ENCODE assay signal across 23 cellular contexts in the genomic region with DNA sequence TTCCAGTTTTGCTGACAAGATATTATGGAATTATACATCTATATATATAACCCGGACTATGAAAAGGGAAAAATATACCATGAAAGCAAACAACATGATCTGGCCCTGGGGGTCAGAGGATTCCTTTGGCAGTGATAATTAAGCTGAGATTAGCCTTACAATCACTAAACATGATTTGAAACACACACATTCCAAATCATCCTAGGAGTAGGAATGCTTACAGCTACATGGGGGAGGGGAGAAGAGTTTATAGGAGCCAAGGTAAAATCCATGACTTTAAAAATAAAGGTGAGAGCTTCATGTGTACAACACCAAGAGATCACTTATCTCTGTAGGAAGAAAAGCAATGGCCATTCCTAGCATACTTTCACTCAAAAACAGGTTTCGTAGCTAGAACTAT. TPM values are rescaled to one million over a fixed set of nuclear protein-coding genes. Genes with fewer than 3 reads are reported as not detected.
A peak's percentile ranks its signal among the peaks of the same experiment; 100 is the strongest.
DNase-seq lines count a peak whose midpoint lies in the region; ATAC-seq and TF ChIP-seq lines count a peak whose summit lies in the region.
"Had no signal": no experiment of that assay in that cellular context is flagged by ENCODE, and none has a peak within 500 bp of the region (broad histone marks: within the 10 kb centered on the region; RNA-seq: fewer than 3 reads in every experiment).

No MANE protein-coding gene starts in this region.

- no peaks in the 10 kb centered on the region for H3K9me3 Mint-ChIP-seq in WTC11
- H3K9me3 Mint-ChIP-seq in endodermal cell = no peaks in the 10 kb centered on the region
- peaks cover 5% of the 10 kb centered on the region for H3K9me3 Mint-ChIP-seq in type B pancreatic cell
- no peaks in the 10 kb centered on the region for H3K9me3 Mint-ChIP-seq in Caco-2 (ENCODE audit: unreplicated experiment)
- H3K9me3 Mint-ChIP-seq: activated B cell treated with CpG ODN at 0.5 μM for 24 hours; activated T-cell treated with anti-CD3 and anti-CD28 coated beads, Interleukin-2, amount 50 U/mL, for 4 hours; dendritic cell treated with granulocyte-macrophage colony-stimulating factor and Interleukin-4, amounts not matched to agents 40 ng/mL and 50 ng/mL, for 4 days; nephron; T-helper 1 cell treated with Interleukin-12 subunit alpha and Interleukin-12 subunit beta and Interleukin-4 antibody, amounts not matched to agents 30 μg/mL and 1 μg/mL, for 36 hours had no signal

- H3K27me3 ChIP-seq in endodermal cell (ENCODE audit: control insufficient read depth, insufficient read depth, low read length, poor library complexity, severe bottlenecking) = no peaks in the 10 kb centered on the region
- H3K27me3 ChIP-seq in ovary = no peaks in the 10 kb centered on the region
- H3K27me3 ChIP-seq in Caco-2 (replicated peaks; ENCODE audit: control insufficient read depth, insufficient read depth, low read length) = no peaks in the 10 kb centered on the region

- H3K9me3 ChIP-seq in endodermal cell (ENCODE audit: control insufficient read depth, low read length) (no peaks in the 10 kb centered on the region), ovary (no peaks in the 10 kb centered on the region), Caco-2 (no peaks in the 10 kb centered on the region)

- H3K27ac Mint-ChIP-seq in WTC11 (0 out of 2 replicates have a peak overlapping the region, but pooled peaks have one; percentile 5), endodermal cell (peak overlapping the region; percentile 75), type B pancreatic cell (peak overlapping the region; percentile 40), Caco-2 (ENCODE audit: unreplicated experiment) (no peak overlapping the region)
- H3K27ac Mint-ChIP-seq: activated B cell treated with CpG ODN at 0.5 μM for 24 hours; activated CD8-positive, alpha-beta T cell treated with anti-CD3 and anti-CD28 coated beads, Interleukin-2, amount 10 ng/mL, durations not matched to agents 7 days and 5 days; activated naive CD8-positive, alpha-beta T cell; B cell; dendritic cell treated with granulocyte-macrophage colony-stimulating factor and Interleukin-4, amounts not matched to agents 40 ng/mL and 50 ng/mL, for 4 days; nephron; T-helper 1 cell treated with Interleukin-12 subunit alpha and Interleukin-12 subunit beta and Interleukin-4 antibody, amounts not matched to agents 30 μg/mL and 1 μg/mL, for 36 hours had no signal

- no peak for TF ChIP-seq CTCF in WTC11 (IDR thresholded peaks at IDR 0.05)
- TF ChIP-seq CTCF in endodermal cell (conservative IDR thresholded peaks at IDR 0.05) = no peak
- TF ChIP-seq CTCF in ovary (IDR thresholded peaks at IDR 0.05) = no peak
- no peak for TF ChIP-seq CTCF in type B pancreatic cell (conservative IDR thresholded peaks at IDR 0.05)
- TF ChIP-seq CTCF in Caco-2 (IDR thresholded peaks at IDR 0.05; ENCODE audit: insufficient read depth in 1 of 2, low read depth in 1 of 2, low read length in 1 of 2, severe bottlenecking in 1 of 2, unreplicated experiment in 1 of 2) = no peak

- H3K4me1 ChIP-seq in endodermal cell (ENCODE audit: control insufficient read depth, insufficient read depth, low read length) (no peaks in the 10 kb centered on the region), ovary (ENCODE audit: insufficient read depth) (peaks cover 25% of the 10 kb centered on the region), Caco-2 (peaks cover 8% of the 10 kb centered on the region; the same call in 1 of the 2 replicates)

- H3K4me3 ChIP-seq in endodermal cell (ENCODE audit: low read length) (no peak overlapping the region), ovary (peak overlapping the region; percentile 17), Caco-2 (ENCODE audit: low read depth, low read length) (no peak overlapping the region)

- CTCF ChIA-PET in WTC11 (lab: Charles Lee) (interaction anchor here (1.4 kb wide), 1 partner anchor 316 kb away, joined by 4 read pairs; no protein-coding TSS in a partner anchor), Caco-2 (lab: Charles Lee) (no interaction called here)

- no peaks in the 10 kb centered on the region for H3K36me3 Mint-ChIP-seq in WTC11
- H3K36me3 Mint-ChIP-seq in endodermal cell (ENCODE audit: low read depth) = peaks cover 8% of the 10 kb centered on the region
- peaks cover 3% of the 10 kb centered on the region for H3K36me3 Mint-ChIP-seq in type B pancreatic cell
- H3K36me3 Mint-ChIP-seq in Caco-2 (ENCODE audit: insufficient read depth, unreplicated experiment) = no peaks in the 10 kb centered on the region

- H3K36me3 ChIP-seq in endodermal cell (ENCODE audit: control insufficient read depth, insufficient read depth, low read length) = peaks cover 5% of the 10 kb centered on the region
- no peaks in the 10 kb centered on the region for H3K36me3 ChIP-seq in ovary
- no peaks in the 10 kb centered on the region for H3K36me3 ChIP-seq in Caco-2 (ENCODE audit: control insufficient read depth, insufficient read depth, low read length)

- BruUV-seq in Caco-2 (replicated peaks; lab: Mats Ljungman, UMichigan) = no TSS peak

- no peak for TF ChIP-seq EP300 in ovary (IDR thresholded peaks at IDR 0.05)

- H3K27me3 Mint-ChIP-seq in WTC11 (ENCODE audit: low read depth) (no peaks in the 10 kb centered on the region), endodermal cell (ENCODE audit: insufficient read depth) (no peaks in the 10 kb centered on the region), type B pancreatic cell (no peaks in the 10 kb centered on the region), Caco-2 (ENCODE audit: insufficient read depth, unreplicated experiment) (no peaks in the 10 kb centered on the region)
- H3K27me3 Mint-ChIP-seq: activated B cell treated with CpG ODN at 0.5 μM for 24 hours; activated naive CD8-positive, alpha-beta T cell; B cell; dendritic cell treated with granulocyte-macrophage colony-stimulating factor and Interleukin-4, amounts not matched to agents 40 ng/mL and 50 ng/mL, for 4 days had no signal

- H3K4me1 Mint-ChIP-seq in WTC11 (peaks cover 19% of the 10 kb centered on the region), endodermal cell (peaks cover 11% of the 10 kb centered on the region), type B pancreatic cell (ENCODE audit: unreplicated experiment) (peaks cover 8% of the 10 kb centered on the region), Caco-2 (ENCODE audit: low read depth, unreplicated experiment) (peaks cover 10% of the 10 kb centered on the region)

- DNase-seq in WTC11 (ENCODE audit: low spot score) (no peak), endodermal cell (no peak), ovary (no peak), type B pancreatic cell (ENCODE audit: extremely low spot score, unreplicated experiment) (no peak), DMS53 treated with DMSO at 0.1 percent for 48 hours (lab: John Stamatoyannopoulos, UW; ENCODE audit: unreplicated experiment) (no peak), Caco-2 (no peak)
- DNase-seq in stimulated activated naive CD4-positive, alpha-beta T cell treated with Interleukin-2 at 50 U/mL for 16 hours (lab: John Stamatoyannopoulos, UW) = no peak
- DNase-seq: activated B cell treated with CpG ODN at 0.5 μM for 24 hours; activated CD8-positive, alpha-beta T cell treated with anti-CD3 and anti-CD28 coated beads, Interleukin-2, amount 10 ng/mL, durations not matched to agents 7 days and 5 days; activated T-cell treated with anti-CD3 and anti-CD28 coated beads, Interleukin-2, amount 50 U/mL, for 4 hours; Calu3; erythroblast; Karpas-422; NCI-H1092 treated with DMSO at 0.1 percent for 48 hours; NCI-H2107; NCI-H526 treated with DMSO at 0.1 percent for 48 hours; OCI-M1; SHP77 treated with DMSO at 0.1 percent for 48 hours had no signal

- H3K27ac ChIP-seq in endodermal cell (ENCODE audit: low read depth, low read length) (no peak overlapping the region), ovary (peak overlapping the region; percentile 30 to 44)

- intact Hi-C loops in ovary (cut with DNase I) = no loop called here
- intact Hi-C loops in Caco-2 (cut with micrococcal nuclease; ENCODE audit: unreplicated experiment) = no loop called here

- POLR2A ChIA-PET in WTC11 (lab: Charles Lee) = interaction anchor here (0.6 kb wide), 1 partner anchor 176 kb away, joined by 3 read pairs; no protein-coding TSS in a partner anchor
- POLR2A ChIA-PET in Caco-2 (lab: Charles Lee) = no interaction called here

- 86% methylated on average over 2 of the region's 2 CpGs; no CpG with 5 or more reads in 1 of the 2 experiments for WGBS in endodermal cell (ENCODE audit: insufficient coverage in 1 of 2, insufficient read length in 1 of 2), 2 experiments
- WGBS in ovary, 3 donors = 26 to 43% (median 29%) methylated on average over 2 of the region's 2 CpGs

- H3K9ac ChIP-seq in endodermal cell (ENCODE audit: extremely low read depth, low read length, poor library complexity, severe bottlenecking) = no peak overlapping the region

- H3K4me3 Mint-ChIP-seq in WTC11 (no peak overlapping the region), endodermal cell (no peak overlapping the region), type B pancreatic cell (peak overlapping the region; percentile 50), Caco-2 (ENCODE audit: unreplicated experiment) (no peak overlapping the region)
- H3K4me3 Mint-ChIP-seq: activated B cell treated with CpG ODN at 0.5 μM for 24 hours; activated CD8-positive, alpha-beta T cell treated with anti-CD3 and anti-CD28 coated beads, Interleukin-2, amount 10 ng/mL, durations not matched to agents 7 days and 5 days; activated naive CD8-positive, alpha-beta T cell; activated T-cell treated with anti-CD3 and anti-CD28 coated beads, Interleukin-2, amount 50 U/mL, for 4 hours; B cell; dendritic cell treated with granulocyte-macrophage colony-stimulating factor and Interleukin-4, amounts not matched to agents 40 ng/mL and 50 ng/mL, for 4 days; nephron; T-helper 1 cell treated with Interleukin-12 subunit alpha and Interleukin-12 subunit beta and Interleukin-4 antibody, amounts not matched to agents 30 μg/mL and 1 μg/mL, for 36 hours had no signal

- ATAC-seq in WTC11 = no peak
- ATAC-seq: activated CD8-positive, alpha-beta T cell treated with anti-CD3 and anti-CD28 coated beads, Interleukin-2, amount 10 ng/mL, durations not matched to agents 7 days and 5 days; activated T-cell treated with anti-CD3 and anti-CD28 coated beads, Interleukin-2, amount 50 U/mL, for 4 hours had no signal

- TF ChIP-seq POLR2A in ovary (IDR thresholded peaks at IDR 0.05) = no peak

TF ChIP-seq in WTC11, 78 proteins besides CTCF, POLR2A, EP300 and RAD21 (continues in another document):
- TF ChIP-seq, protein P1, sequence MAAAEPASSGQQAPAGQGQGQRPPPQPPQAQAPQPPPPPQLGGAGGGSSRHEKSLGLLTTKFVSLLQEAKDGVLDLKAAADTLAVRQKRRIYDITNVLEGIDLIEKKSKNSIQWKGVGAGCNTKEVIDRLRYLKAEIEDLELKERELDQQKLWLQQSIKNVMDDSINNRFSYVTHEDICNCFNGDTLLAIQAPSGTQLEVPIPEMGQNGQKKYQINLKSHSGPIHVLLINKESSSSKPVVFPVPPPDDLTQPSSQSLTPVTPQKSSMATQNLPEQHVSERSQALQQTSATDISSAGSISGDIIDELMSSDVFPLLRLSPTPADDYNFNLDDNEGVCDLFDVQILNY (CRISPR knock-in tag; IDR thresholded peaks at IDR 0.05) = no peak

RNA-seq across cellular contexts. Expression of a gene that starts 57.6 kb away (rescaled TPM):
- total RNA-seq in WTC11 (2021) (34.5 to 38.5 TPM (median 34.6 TPM) in 3 replicates), endodermal cell (10 to 100 TPM; 38.2 to 49.1 TPM), ovary (100 to 1,000 TPM in 5 of 7 donors, 10 to 100 TPM in 2; 45.8 to 202 (median 135) TPM), type B pancreatic cell (ENCODE audit: low replicate concordance) (17.4 and 29.9 TPM in 2 replicates), Caco-2 (2022) (3.7 and 4.0 TPM in 2 replicates)
- 57.5 TPM for polyA plus RNA-seq in endodermal cell (2013, experiment 1 of 2)
- 55.3 TPM for polyA plus RNA-seq in endodermal cell (2013, experiment 2 of 2)
- 10 to 100 TPM; 27.2 to 60.5 TPM for polyA plus RNA-seq in ovary
